ENCODE assay signal across 33 cellular contexts in the genomic region with DNA sequence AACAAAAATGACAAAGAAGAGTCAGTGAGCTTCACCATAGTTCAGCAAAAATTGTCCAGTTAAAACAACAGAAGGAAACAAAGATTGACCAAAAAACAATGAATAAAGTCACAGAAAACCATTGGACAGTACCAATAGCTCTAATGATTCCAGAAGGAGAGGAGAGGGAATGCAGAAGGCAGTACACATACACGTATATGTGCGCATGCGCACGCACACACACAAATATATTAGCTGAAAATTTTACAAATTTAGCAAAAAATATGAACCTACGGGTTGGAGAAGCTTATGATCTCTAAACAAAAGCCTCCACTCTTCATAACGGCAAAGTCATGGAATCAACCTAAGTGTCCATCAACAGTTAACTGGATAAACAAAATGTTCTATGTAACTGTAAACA.
"Had no signal": no experiment of that assay in that cellular context is flagged by ENCODE, and none has a peak within 500 bp of the region (broad histone marks: within the 10 kb centered on the region; RNA-seq: fewer than 3 reads in every experiment).

No MANE protein-coding gene starts in this region.

- H3K4me3 ChIP-seq: adrenal gland, ascending aorta, body of pancreas, breast epithelium, cardiac muscle cell had no signal

- ATAC-seq: activated naive CD4-positive, alpha-beta T cell treated with anti-CD3 and anti-CD28 coated beads, Interleukin-2, amount 50 U/mL, for 72 hours; activated naive CD8-positive, alpha-beta T cell treated with anti-CD3 and anti-CD28 coated beads, Interleukin-2, amount 50 U/mL, for 24 hours; activated T-cell treated with anti-CD3 and anti-CD28 coated beads, Interleukin-2, amount 50 U/mL, for 4 hours; activated T-cell treated with anti-CD3 and anti-CD28 coated beads, Interleukin-2, amount 50 U/mL, for 72 hours; activated T-helper 17 cell treated with anti-CD3 and anti-CD28 coated beads, Interleukin-2, amount 50 U/mL, for 72 hours; body of pancreas had no signal

- H3K36me3 ChIP-seq: adrenal gland, ascending aorta, brain microvascular endothelial cell, breast epithelium, cardiac muscle cell had no signal

- DNase-seq: activated effector memory CD4-positive, alpha-beta T cell treated with anti-CD3 and anti-CD28 coated beads, Interleukin-2, amount 50 U/mL, for 16 hours; activated effector memory CD4-positive, alpha-beta T cell treated with Interleukin-2 at 50 U/mL for 16 hours; activated gamma-delta T cell; activated gamma-delta T cell treated with Interleukin-2 at 50 U/mL for 16 hours; activated naive CD4-positive, alpha-beta T cell; activated naive CD4-positive, alpha-beta T cell treated with anti-CD3 and anti-CD28 coated beads for 36 hours; activated naive CD4-positive, alpha-beta T cell treated with anti-CD3 and anti-CD28 coated beads, Interleukin-2, amount 10 ng/mL, durations not matched to agents 7 days and 5 days; activated naive CD4-positive, alpha-beta T cell treated with anti-CD3 and anti-CD28 coated beads, Interleukin-2, amount 50 U/mL, for 16 hours; activated naive CD4-positive, alpha-beta T cell treated with Interleukin-2 at 50 U/mL for 16 hours; activated naive CD8-positive, alpha-beta T cell treated with anti-CD3 and anti-CD28 coated beads for 36 hours; activated naive CD8-positive, alpha-beta T cell treated with anti-CD3 and anti-CD28 coated beads, Interleukin-2, amount 10 ng/mL, durations not matched to agents 7 days and 5 days; activated naive CD8-positive, alpha-beta T cell treated with anti-CD3 and anti-CD28 coated beads, Interleukin-2, amount 50 U/mL, for 24 hours; activated T-cell treated with anti-CD3 and anti-CD28 coated beads, Interleukin-2, amount 50 U/mL, for 24 hours; activated T-cell treated with anti-CD3 and anti-CD28 coated beads, Interleukin-2, amount 50 U/mL, for 4 hours; activated T-cell treated with anti-CD3 and anti-CD28 coated beads, Interleukin-2, amount 50 U/mL, for 48 hours; activated T-cell treated with anti-CD3 and anti-CD28 coated beads, Interleukin-2, amount 50 U/mL, for 72 hours; adrenal gland; amniotic stem cell; amygdala; anterior cingulate cortex; aorta; body of pancreas; brain microvascular endothelial cell; caudate nucleus; central memory CD4-positive, alpha-beta T cell; cerebellar nuclear complex had no signal

- H3K4me1 ChIP-seq: adrenal gland, ascending aorta, body of pancreas, breast epithelium had no signal

- H3K27ac ChIP-seq: adrenal gland, ascending aorta, body of pancreas, brain microvascular endothelial cell, breast epithelium, cardiac muscle cell had no signal

- H3K27me3 ChIP-seq: adrenal gland, ascending aorta, body of pancreas, brain microvascular endothelial cell, breast epithelium, cardiac muscle cell had no signal

- H3K9me3 ChIP-seq: adrenal gland, ascending aorta, body of pancreas, breast epithelium had no signal

- FAIRE-seq: astrocyte, bronchial epithelial cell had no signal
